ENCODE assay signal across 20 cellular contexts in genomic region chr7:137947031-137947430, GRCh38. TPM values are rescaled to one million over a fixed set of nuclear protein-coding genes. Genes with fewer than 3 reads are reported as not detected.
A peak's percentile ranks its signal among the peaks of the same experiment; 100 is the strongest.
DNase-seq lines count a peak whose midpoint lies in the region; ATAC-seq and TF ChIP-seq lines count a peak whose summit lies in the region.
"Had no signal": no experiment of that assay in that cellular context is flagged by ENCODE, and none has a peak within 500 bp of the region (broad histone marks: within the 10 kb centered on the region; RNA-seq: fewer than 3 reads in every experiment).

No MANE protein-coding gene starts in this region.

- peaks cover 27% of the 10 kb centered on the region for H3K4me1 ChIP-seq in osteoblast (ENCODE audit: insufficient read depth, low read length)

- no peaks in the 10 kb centered on the region for H3K9me3 Mint-ChIP-seq in activated T-cell treated with anti-CD3 and anti-CD28 coated beads, Interleukin-2, amount 50 U/mL, for 72 hours
- H3K9me3 Mint-ChIP-seq in glutamatergic neuron (ENCODE audit: unreplicated experiment) (peaks cover 9% of the 10 kb centered on the region), type B pancreatic cell (no peaks in the 10 kb centered on the region), HFFc6 (no peaks in the 10 kb centered on the region)
- H3K9me3 Mint-ChIP-seq: IgD-negative memory B cell had no signal

- H2AFZ ChIP-seq in osteoblast (ENCODE audit: low read length), result no peak overlapping the region

- ATAC-seq in activated T-cell treated with anti-CD3 and anti-CD28 coated beads, Interleukin-2, amount 50 U/mL, for 72 hours (replicated peaks in 1 of 2), result no peak
- ATAC-seq in HG02981 (IDR thresholded peaks at IDR 0.05; ENCODE audit: unreplicated experiment) (no peak), HG03039 (IDR thresholded peaks at IDR 0.05; ENCODE audit: unreplicated experiment) (no peak)
- ATAC-seq: Panc1 had no signal

- peaks cover 20% of the 10 kb centered on the region for H3K36me3 ChIP-seq in osteoblast (ENCODE audit: insufficient read depth, low read length)

- no peaks in the 10 kb centered on the region for H3K27me3 ChIP-seq in osteoblast (ENCODE audit: insufficient read depth, low read length)

- H3K4me3 ChIP-seq in osteoblast (ENCODE audit: insufficient read depth, low read length), result no peak overlapping the region

- no peak overlapping the region for H3K4me3 Mint-ChIP-seq in activated T-cell treated with anti-CD3 and anti-CD28 coated beads, Interleukin-2, amount 50 U/mL, for 72 hours
- H3K4me3 Mint-ChIP-seq in glutamatergic neuron (ENCODE audit: unreplicated experiment), result no peak overlapping the region
- no peak overlapping the region for H3K4me3 Mint-ChIP-seq in type B pancreatic cell
- H3K4me3 Mint-ChIP-seq in HFFc6, result no peak overlapping the region
- H3K4me3 Mint-ChIP-seq: CD4-positive, CD25-positive, alpha-beta regulatory T cell; IgD-negative memory B cell had no signal

- H3K9me3 ChIP-seq in osteoblast (ENCODE audit: low read depth, low read length), result no peaks in the 10 kb centered on the region

- no peak overlapping the region for H3K4me2 ChIP-seq in osteoblast (ENCODE audit: insufficient read depth, low read length)
- H3K4me2 ChIP-seq: KMS-11 had no signal

- DNase-seq in activated T-cell treated with anti-CD3 and anti-CD28 coated beads, Interleukin-2, amount 50 U/mL, for 72 hours, result no peak
- DNase-seq in activated T-cell treated with anti-CD3 and anti-CD28 coated beads, Interleukin-2, amount 50 U/mL, for 1 hour, result no peak
- no peak for DNase-seq in glutamatergic neuron
- no peak for DNase-seq in osteoblast (ENCODE audit: insufficient read length, low spot score, missing footprints)
- no peak for DNase-seq in type B pancreatic cell (ENCODE audit: extremely low spot score, unreplicated experiment)
- DNase-seq in HFFc6, result no peak
- DNase-seq: 8988T; ACHN; CD4-positive, CD25-positive, alpha-beta regulatory T cell; MM.1S; NCI-H2029 treated with DMSO at 0.1 percent for 48 hours; NCI-H2227 treated with DMSO at 0.1 percent for 48 hours; NCI-H526 treated with DMSO at 0.1 percent for 48 hours; SHP77 had no signal

- H4K20me1 ChIP-seq in osteoblast (ENCODE audit: insufficient read depth, low read length), result peaks cover 10% of the 10 kb centered on the region

- H3K36me3 Mint-ChIP-seq in activated T-cell treated with anti-CD3 and anti-CD28 coated beads, Interleukin-2, amount 50 U/mL, for 72 hours (ENCODE audit: insufficient read depth in 2 of 2), result peaks cover 0 to 2% of the 10 kb centered on the region in 2 donors
- H3K36me3 Mint-ChIP-seq in glutamatergic neuron (ENCODE audit: unreplicated experiment), result no peaks in the 10 kb centered on the region
- H3K36me3 Mint-ChIP-seq in type B pancreatic cell, result peaks cover 16% of the 10 kb centered on the region
- H3K36me3 Mint-ChIP-seq in HFFc6 (ENCODE audit: low read depth), result peaks cover 45% of the 10 kb centered on the region
- H3K36me3 Mint-ChIP-seq: IgD-negative memory B cell had no signal

- H3K27ac ChIP-seq in osteoblast (ENCODE audit: low read depth, low read length), result peak overlapping the region; percentile 38
- H3K27ac ChIP-seq: KMS-11, RWPE1 had no signal

- peaks cover 93% of the 10 kb centered on the region for H3K79me2 ChIP-seq in osteoblast (ENCODE audit: insufficient read depth, low read length)

- TF ChIP-seq CTCF in glutamatergic neuron (IDR thresholded peaks at IDR 0.05; ENCODE audit: partially characterized antibody, unreplicated experiment) (no peak), osteoblast (IDR thresholded peaks at IDR 0.05; ENCODE audit: extremely low read depth, low read depth, low read length) (no peak), type B pancreatic cell (conservative IDR thresholded peaks at IDR 0.05) (no peak), HFFc6 (IDR thresholded peaks at IDR 0.05) (no peak)

- H3K27me3 Mint-ChIP-seq in activated T-cell treated with anti-CD3 and anti-CD28 coated beads, Interleukin-2, amount 50 U/mL, for 72 hours (ENCODE audit: low read depth), result no peaks in the 10 kb centered on the region
- peaks cover 2% of the 10 kb centered on the region for H3K27me3 Mint-ChIP-seq in glutamatergic neuron (ENCODE audit: unreplicated experiment)
- H3K27me3 Mint-ChIP-seq in type B pancreatic cell, result no peaks in the 10 kb centered on the region
- H3K27me3 Mint-ChIP-seq in HFFc6 (ENCODE audit: insufficient read depth), result no peaks in the 10 kb centered on the region
- H3K27me3 Mint-ChIP-seq: CD4-positive, CD25-positive, alpha-beta regulatory T cell; IgD-negative memory B cell had no signal

- H3K27ac Mint-ChIP-seq in activated T-cell treated with anti-CD3 and anti-CD28 coated beads, Interleukin-2, amount 50 U/mL, for 72 hours, result peak overlapping the region; percentile 32
- peak overlapping the region; percentile 67 for H3K27ac Mint-ChIP-seq in glutamatergic neuron (ENCODE audit: unreplicated experiment)
- H3K27ac Mint-ChIP-seq in type B pancreatic cell, result peak overlapping the region; percentile 92
- H3K27ac Mint-ChIP-seq in HFFc6, result no peak overlapping the region

- peaks cover 12% of the 10 kb centered on the region for H3K4me1 Mint-ChIP-seq in activated T-cell treated with anti-CD3 and anti-CD28 coated beads, Interleukin-2, amount 50 U/mL, for 72 hours (ENCODE audit: low read depth)
- peaks cover 49% of the 10 kb centered on the region for H3K4me1 Mint-ChIP-seq in glutamatergic neuron (ENCODE audit: low read depth, unreplicated experiment)
- H3K4me1 Mint-ChIP-seq in type B pancreatic cell (ENCODE audit: unreplicated experiment), result peaks cover 46% of the 10 kb centered on the region
- peaks cover 54% of the 10 kb centered on the region for H3K4me1 Mint-ChIP-seq in HFFc6 (ENCODE audit: low read depth)
- H3K4me1 Mint-ChIP-seq: IgD-negative memory B cell had no signal

RNA-seq across cellular contexts. Expression of gene CREB3L2, which starts 54.9 kb away (rescaled TPM):
- 10 to 100 TPM; 49.4 to 55.1 TPM for total RNA-seq in activated T-cell treated with anti-CD3 and anti-CD28 coated beads, Interleukin-2, amount 50 U/mL, for 72 hours
- total RNA-seq in glutamatergic neuron (ENCODE audit: unreplicated experiment), result 45.4 TPM
- 26.5 and 28.6 TPM in 2 replicates for total RNA-seq in osteoblast
- 85.8 and 173 TPM in 2 replicates for total RNA-seq in type B pancreatic cell (ENCODE audit: low replicate concordance)
- 100 to 1,000 TPM; 112 to 139 (median 123) TPM for total RNA-seq in HFFc6 (2021; fragmentation: NEBNext Ultra II Directional; extraction: Animal tissue kit (Norgen Biotek cat#: 25700))
